Comparison of ENCODE assay signal across 23 cellular contexts in the genomic region with DNA sequence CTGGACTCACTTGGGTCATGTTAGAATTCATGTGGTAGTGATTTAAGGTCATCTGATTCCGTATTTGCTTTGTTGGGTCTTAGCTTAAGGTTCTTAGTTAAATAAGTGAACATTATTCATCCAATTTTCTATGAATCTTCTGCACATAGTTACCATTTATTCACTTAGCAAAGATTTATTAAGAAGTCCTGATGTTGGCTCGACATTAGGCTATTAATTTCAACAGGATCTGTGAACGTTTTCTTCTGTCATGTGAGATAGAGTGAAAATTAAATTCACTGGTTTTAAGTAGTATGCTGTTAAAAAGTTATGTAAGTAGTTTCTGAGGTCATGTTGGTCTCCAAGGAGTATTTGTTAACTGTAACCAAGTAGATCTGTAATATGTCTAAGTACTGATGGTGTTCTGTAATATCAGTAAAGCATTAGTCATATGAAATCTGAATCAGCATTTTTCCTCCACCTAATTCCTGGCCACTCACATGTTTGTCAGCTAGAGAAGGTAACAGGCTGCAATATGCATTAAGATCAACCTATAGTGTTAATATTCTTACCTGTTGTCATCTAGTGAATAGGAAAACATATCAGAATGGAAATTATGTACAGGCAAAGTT.
A peak's percentile ranks its signal among the peaks of the same experiment; 100 is the strongest.
DNase-seq lines count a peak whose midpoint lies in the region; ATAC-seq and TF ChIP-seq lines count a peak whose summit lies in the region.
"Had no signal": no experiment of that assay in that cellular context is flagged by ENCODE, and none has a peak within 500 bp of the region (broad histone marks: within the 10 kb centered on the region; RNA-seq: fewer than 3 reads in every experiment).

No MANE protein-coding gene starts in this region.

- no peak overlapping the region for H3K4me3 ChIP-seq in HCT116 (replicated peaks in 1 of 2; ENCODE audit: low read depth in 1 of 2, low read length in 2 of 2)
- H3K4me3 ChIP-seq in fibroblast of pulmonary artery (replicated peaks; ENCODE audit: low read depth, low read length): no peak overlapping the region
- H3K4me3 ChIP-seq: GM23248, sigmoid colon, upper lobe of right lung had no signal

- no peaks in the 10 kb centered on the region for H3K9me2 ChIP-seq in HCT116 (ENCODE audit: insufficient read depth)

- CTCF ChIA-PET in HCT116 (lab: Charles Lee): no interaction called here
- CTCF ChIA-PET in T-cell (lab: Charles Lee): no interaction called here

- H3K4me1 Mint-ChIP-seq in progenitor cell of endocrine pancreas (ENCODE audit: low read depth): peaks cover under 1% of the 10 kb centered on the region
- H3K4me1 Mint-ChIP-seq in T-cell: no peaks in the 10 kb centered on the region
- H3K4me1 Mint-ChIP-seq: CD14-positive monocyte; central memory CD8-positive, alpha-beta T cell had no signal

- no peaks in the 10 kb centered on the region for H3K27me3 ChIP-seq in HCT116 (ENCODE audit: insufficient read depth, low read length)
- H3K27me3 ChIP-seq: sigmoid colon, upper lobe of right lung had no signal

- no peak for TF ChIP-seq RAD21 in HCT116 (IDR thresholded peaks at IDR 0.05; ENCODE audit: low read depth)

- peak overlapping the region; percentile 56 for H3K9ac ChIP-seq in HCT116 (ENCODE audit: low read length)
- H3K9ac ChIP-seq: GM23248, parathyroid adenoma had no signal

- peak; percentile 61 for ATAC-seq in HCT116
- no peak for ATAC-seq in T-cell (replicated peaks in 1 of 4)
- no peak for ATAC-seq in Right ventricle myocardium superior (ENCODE audit: poor library complexity)
- no peak for ATAC-seq in left ventricle myocardium superior
- ATAC-seq: activated CD4-positive, CD25-positive, alpha-beta regulatory T cell treated with anti-CD3 and anti-CD28 coated beads, Interleukin-2, amount 50 U/mL, for 24 hours; activated T-cell treated with anti-CD3 and anti-CD28 coated beads, Interleukin-2, amount 50 U/mL, for 4 hours; left cardiac atrium; natural killer cell treated with Interleukin-12 subunit alpha and Interleukin-12 subunit beta and Interleukin-15 and Interleukin-18, amount 100 ng/mL, for 72 hours; upper lobe of right lung had no signal

- no peak overlapping the region; the same call in 1 of the 2 replicates for H3K27ac ChIP-seq in HCT116 (ENCODE audit: low read depth, low read length)
- H3K27ac ChIP-seq: GM23248, parathyroid adenoma, upper lobe of right lung had no signal

- no peaks in the 10 kb centered on the region for H3K27me3 Mint-ChIP-seq in progenitor cell of endocrine pancreas
- H3K27me3 Mint-ChIP-seq in T-cell: no peaks in the 10 kb centered on the region
- H3K27me3 Mint-ChIP-seq: central memory CD8-positive, alpha-beta T cell; natural killer cell treated with Interleukin-12 subunit alpha and Interleukin-12 subunit beta and Interleukin-15 and Interleukin-18, amount 100 ng/mL, for 72 hours had no signal

- POLR2A ChIA-PET in HCT116 (lab: Charles Lee): interaction anchor here (1.8 kb wide), 1 partner anchor 10 kb away, joined by 9 read pairs; no protein-coding TSS in a partner anchor
- POLR2A ChIA-PET in T-cell (lab: Charles Lee): no interaction called here

- H3K36me3 ChIP-seq in HCT116 (ENCODE audit: control insufficient read depth in 1 of 2, insufficient read depth in 2 of 2, low read length in 2 of 2): peaks cover 0 to 12% of the 10 kb centered on the region in 2 experiments; a peak in 2 of 4 replicates
- H3K36me3 ChIP-seq: sigmoid colon, upper lobe of right lung had no signal

- no peaks in the 10 kb centered on the region for H3K36me3 Mint-ChIP-seq in progenitor cell of endocrine pancreas (ENCODE audit: insufficient read depth)
- H3K36me3 Mint-ChIP-seq in T-cell: no peaks in the 10 kb centered on the region
- H3K36me3 Mint-ChIP-seq: CD14-positive monocyte; natural killer cell treated with Interleukin-12 subunit alpha and Interleukin-12 subunit beta and Interleukin-15 and Interleukin-18, amount 100 ng/mL, for 72 hours had no signal

- H3K4me3 Mint-ChIP-seq in progenitor cell of endocrine pancreas (ENCODE audit: low read depth): no peak overlapping the region
- no peak overlapping the region for H3K4me3 Mint-ChIP-seq in T-cell
- H3K4me3 Mint-ChIP-seq: activated T-cell treated with anti-CD3 and anti-CD28 coated beads, Interleukin-2, amount 50 U/mL, for 4 hours; CD14-positive monocyte; central memory CD8-positive, alpha-beta T cell; natural killer cell treated with Interleukin-12 subunit alpha and Interleukin-12 subunit beta and Interleukin-15 and Interleukin-18, amount 100 ng/mL, for 72 hours had no signal

- peaks cover 94% of the 10 kb centered on the region for H3K79me2 ChIP-seq in HCT116 (ENCODE audit: insufficient read depth, low read length)
- H3K79me2 ChIP-seq: parathyroid adenoma had no signal

- intact Hi-C loops in HCT116 (cut with micrococcal nuclease): no loop called here
- intact Hi-C loops in Right ventricle myocardium superior (cut with DNase I): no loop called here
- intact Hi-C loops in left ventricle myocardium superior (cut with micrococcal nuclease): no loop called here

- H3K9me3 Mint-ChIP-seq in progenitor cell of endocrine pancreas (ENCODE audit: low read depth) (no peaks in the 10 kb centered on the region), T-cell (peaks cover 8 to 16% (median 10%) of the 10 kb centered on the region in 3 donors)

- H3K27ac Mint-ChIP-seq in progenitor cell of endocrine pancreas (peak overlapping the region; percentile 27), T-cell (no peak overlapping the region)
- H3K27ac Mint-ChIP-seq: CD14-positive monocyte; natural killer cell treated with Interleukin-12 subunit alpha and Interleukin-12 subunit beta and Interleukin-15 and Interleukin-18, amount 100 ng/mL, for 72 hours had no signal

- BruUV-seq in HCT116 (replicated peaks; lab: Mats Ljungman, UMichigan): TSS peak; percentile 67

- no peak for TF ChIP-seq POLR2A in HCT116 (IDR thresholded peaks at IDR 0.05; ENCODE audit: borderline replicate concordance, extremely low read depth, insufficient read depth, insufficient read length)

- H2AFZ ChIP-seq in HCT116 (ENCODE audit: low read depth, low read length, poor library complexity, severe bottlenecking): no peak overlapping the region
- H2AFZ ChIP-seq: GM23248, parathyroid adenoma had no signal

- H4K20me1 ChIP-seq in HCT116 (ENCODE audit: insufficient read depth): no peaks in the 10 kb centered on the region

- DNase-seq in HCT116 (ENCODE audit: low read depth, low spot score) (no peak), amniotic epithelial cell (ENCODE audit: low read depth) (peak; percentile 68), fibroblast of pulmonary artery (ENCODE audit: low read depth) (peak; percentile 30), progenitor cell of endocrine pancreas (ENCODE audit: low spot score, unreplicated experiment) (no peak), T-cell (no peak), Right ventricle myocardium superior (no peak), left ventricle myocardium superior (no peak)
- DNase-seq: activated naive CD4-positive, alpha-beta T cell; activated T-cell treated with anti-CD3 and anti-CD28 coated beads, Interleukin-2, amount 50 U/mL, for 4 hours; amniotic stem cell; GM23248; left cardiac atrium; MM.1S; NCI-H1436 treated with DMSO at 0.1 percent for 48 hours; NCI-H2171; sigmoid colon; substantia nigra; upper lobe of right lung had no signal

- TF ChIP-seq CTCF in HCT116 (IDR thresholded peaks at IDR 0.05 in 2 of 3, conservative IDR thresholded peaks at IDR 0.05 in 1 of 3; ENCODE audit: borderline replicate concordance in 1 of 3, insufficient read depth in 1 of 3, low read depth in 2 of 3, low read length in 2 of 3): no peak
- TF ChIP-seq CTCF in fibroblast of pulmonary artery (IDR thresholded peaks at IDR 0.05; ENCODE audit: low read length, missing control alignments): no peak
- no peak for TF ChIP-seq CTCF in progenitor cell of endocrine pancreas (IDR thresholded peaks at IDR 0.05; ENCODE audit: unreplicated experiment)

- RAD21 ChIA-PET in HCT116 (lab: Charles Lee; ENCODE audit: low non-redundant PET in 1 of 2, low total read pairs in 2 of 2, uncharacterized antibody in 2 of 2, unreplicated experiment in 2 of 2): no interaction called here

- peaks cover 83% of the 10 kb centered on the region in 2 experiments for H3K4me1 ChIP-seq in HCT116 (ENCODE audit: control insufficient read depth in 1 of 2, insufficient read depth in 2 of 2, low read length in 2 of 2)
- H3K4me1 ChIP-seq: parathyroid adenoma, upper lobe of right lung had no signal

- H3K4me2 ChIP-seq in HCT116 (ENCODE audit: low read length): peak overlapping the region; percentile 55

- H3K9me3 ChIP-seq in HCT116 (ENCODE audit: control insufficient read depth in 1 of 2, insufficient read depth in 1 of 2, low read depth in 1 of 2, low read length in 2 of 2): no peaks in the 10 kb centered on the region
- H3K9me3 ChIP-seq: sigmoid colon, upper lobe of right lung had no signal

TF ChIP-seq in HCT116, 20 proteins besides CTCF, POLR2A, EP300 and RAD21:
- TF ChIP-seq POLR2AphosphoS5 (IDR thresholded peaks at IDR 0.05; ENCODE audit: low read depth, low read length) (peak; percentile 30; the same call in 1 of the 2 replicates), SIN3A (IDR thresholded peaks at IDR 0.05; ENCODE audit: low read depth) (no peak), FOSL1 (IDR thresholded peaks at IDR 0.05; ENCODE audit: low read depth) (peak; percentile 50), CBX3 (IDR thresholded peaks at IDR 0.05; ENCODE audit: low read depth) (0 out of 2 replicates have a peak, but pooled peaks have one; percentile 52), SP1 (IDR thresholded peaks at IDR 0.05; ENCODE audit: low read depth) (peak; percentile 55), CEBPB (IDR thresholded peaks at IDR 0.05; ENCODE audit: low read depth) (peak; percentile 49; the same call in 1 of the 2 replicates), TCF7L2 (IDR thresholded peaks at IDR 0.05; ENCODE audit: borderline replicate concordance, extremely low read depth, insufficient read depth, insufficient read length) (no peak), SRF (IDR thresholded peaks at IDR 0.05; ENCODE audit: low read depth) (no peak), ZNF274 (IDR thresholded peaks at IDR 0.05; ENCODE audit: low read depth, low read length) (no peak), EZH2 (IDR thresholded peaks at IDR 0.05) (no peak), MAX (IDR thresholded peaks at IDR 0.05) (peak; percentile 47; the same call in 1 of the 2 replicates), JUND (IDR thresholded peaks at IDR 0.05) (peak; percentile 64)
TF ChIP-seq in HCT116: peak in this region for 7.

Comparison
In these comparisons a context has a peak if more than half of its experiments do, and no peak if none do; other contexts are left out.
1. DNase-seq: peak in amniotic epithelial cell (single experiment) and fibroblast of pulmonary artery (single experiment); none in HCT116 (single experiment), progenitor cell of endocrine pancreas (single experiment), T-cell (0 of 34), Right ventricle myocardium superior (single experiment) and left ventricle myocardium superior (single experiment).